36 cellular contexts compared by ENCODE assay signal in genomic region chr1:34364376-34364775, GRCh38.
"Had no signal": no experiment of that assay in that cellular context is flagged by ENCODE, and none has a peak within 500 bp of the region (broad histone marks: within the 10 kb centered on the region; RNA-seq: fewer than 3 reads in every experiment).

No MANE protein-coding gene starts in this region.

- H3K4me3 ChIP-seq: ascending aorta, cardiac muscle cell had no signal

- H3K27me3 ChIP-seq: ascending aorta had no signal

- H3K9me3 Mint-ChIP-seq: activated CD4-positive, alpha-beta memory T cell treated with anti-CD3 and anti-CD28 coated beads, Interleukin-2, amount 10 ng/mL, durations not matched to agents 7 days and 5 days; activated CD4-positive, alpha-beta T cell treated with anti-CD3 and anti-CD28 coated beads, Interleukin-2, amount 10 ng/mL, durations not matched to agents 24 days and 14 days; activated naive CD4-positive, alpha-beta T cell treated with anti-CD3 and anti-CD28 coated beads, Interleukin-2, amount 10 ng/mL, durations not matched to agents 7 days and 5 days; activated naive CD4-positive, alpha-beta T cell treated with anti-CD3 and anti-CD28 coated beads, Interleukin-2, amount 50 U/mL, for 24 hours; activated naive CD8-positive, alpha-beta T cell treated with anti-CD3 and anti-CD28 coated beads, Interleukin-2, amount 10 ng/mL, durations not matched to agents 7 days and 5 days; activated T-helper 2 cell treated with anti-CD3 and anti-CD28 coated beads, Interferon-gamma antibody, Interleukin-2, Interleukin-4, amounts not matched to agents 10 μg/mL and 5 μg/mL and 100 μg/mL, durations not matched to agents 14 hours and 24 hours and 36 hours; central memory CD8-positive, alpha-beta T cell; T-helper 1 cell treated with Interleukin-12 subunit alpha and Interleukin-12 subunit beta and Interleukin-4 antibody, amounts not matched to agents 30 μg/mL and 1 μg/mL, for 36 hours; T-helper 2 cell treated with Interferon-gamma antibody and Interleukin-4, amounts not matched to agents 5 μg/mL and 100 μg/mL, for 36 hours had no signal

- ATAC-seq: activated CD8-positive, alpha-beta memory T cell treated with anti-CD3 and anti-CD28 coated beads, Interleukin-2, amount 10 ng/mL, durations not matched to agents 7 days and 5 days; activated CD8-positive, alpha-beta T cell treated with anti-CD3 and anti-CD28 coated beads, Interleukin-2, amount 10 ng/mL, durations not matched to agents 7 days and 5 days; activated naive CD8-positive, alpha-beta T cell treated with anti-CD3 and anti-CD28 coated beads, Interleukin-2, amount 50 U/mL, for 24 hours had no signal

- H3K27ac ChIP-seq: ascending aorta, cardiac muscle cell, VCaP had no signal

- H3K4me1 ChIP-seq: ascending aorta had no signal

- H3K36me3 ChIP-seq: ascending aorta, cardiac muscle cell had no signal

- H3K4me3 Mint-ChIP-seq: activated B cell treated with CpG ODN at 0.5 μM for 24 hours; activated CD4-positive, alpha-beta memory T cell treated with anti-CD3 and anti-CD28 coated beads, Interleukin-2, amount 10 ng/mL, durations not matched to agents 7 days and 5 days; activated CD4-positive, alpha-beta T cell treated with anti-CD3 and anti-CD28 coated beads, Interleukin-2, amount 10 ng/mL, durations not matched to agents 24 days and 14 days; activated CD8-positive, alpha-beta memory T cell treated with anti-CD3 and anti-CD28 coated beads, Interleukin-2, amount 10 ng/mL, durations not matched to agents 7 days and 5 days; activated CD8-positive, alpha-beta T cell treated with anti-CD3 and anti-CD28 coated beads, Interleukin-2, amount 10 ng/mL, durations not matched to agents 7 days and 5 days; activated naive CD4-positive, alpha-beta T cell treated with anti-CD3 and anti-CD28 coated beads, Interleukin-2, amount 10 ng/mL, durations not matched to agents 7 days and 5 days; activated naive CD4-positive, alpha-beta T cell treated with anti-CD3 and anti-CD28 coated beads, Interleukin-2, amount 50 U/mL, for 24 hours; activated naive CD8-positive, alpha-beta T cell; activated naive CD8-positive, alpha-beta T cell treated with anti-CD3 and anti-CD28 coated beads, Interleukin-2, amount 10 ng/mL, durations not matched to agents 7 days and 5 days; activated naive CD8-positive, alpha-beta T cell treated with anti-CD3 and anti-CD28 coated beads, Interleukin-2, amount 50 U/mL, for 24 hours; activated T-cell treated with anti-CD3 and anti-CD28 coated beads, Interleukin-2, amount 50 U/mL, for 24 hours; brain; central memory CD8-positive, alpha-beta T cell; T-helper 1 cell treated with Interleukin-12 subunit alpha and Interleukin-12 subunit beta and Interleukin-4 antibody, amounts not matched to agents 30 μg/mL and 1 μg/mL, for 36 hours; T-helper 2 cell treated with Interferon-gamma antibody and Interleukin-4, amounts not matched to agents 5 μg/mL and 100 μg/mL, for 36 hours had no signal

- DNase-seq: activated B cell treated with CpG ODN at 0.5 μM for 24 hours; activated CD4-positive, alpha-beta memory T cell treated with anti-CD3 and anti-CD28 coated beads, Interleukin-2, amount 10 ng/mL, durations not matched to agents 7 days and 5 days; activated CD4-positive, alpha-beta T cell treated with anti-CD3 and anti-CD28 coated beads for 4 hours; activated CD4-positive, alpha-beta T cell treated with anti-CD3 and anti-CD28 coated beads, Interleukin-2, amount 50 U/mL, for 1 hour; activated CD4-positive, alpha-beta T cell treated with anti-CD3 and anti-CD28 coated beads, Interleukin-2, amount 50 U/mL, for 48 hours; activated CD4-positive, CD25-positive, alpha-beta regulatory T cell treated with anti-CD3 and anti-CD28 coated beads, Interleukin-2, amount 50 U/mL, for 72 hours; activated CD8-positive, alpha-beta memory T cell treated with anti-CD3 and anti-CD28 coated beads for 24 hours; activated CD8-positive, alpha-beta memory T cell treated with anti-CD3 and anti-CD28 coated beads, Interleukin-2, amount 10 ng/mL, durations not matched to agents 7 days and 5 days; activated CD8-positive, alpha-beta memory T cell treated with anti-CD3 and anti-CD28 coated beads, Interleukin-2, amount 50 U/mL, for 48 hours; activated CD8-positive, alpha-beta T cell treated with anti-CD3 and anti-CD28 coated beads, Interleukin-2, amount 10 ng/mL, durations not matched to agents 7 days and 5 days; activated effector memory CD4-positive, alpha-beta T cell treated with Interleukin-2 at 50 U/mL for 16 hours; activated gamma-delta T cell; activated naive CD4-positive, alpha-beta T cell treated with anti-CD3 and anti-CD28 coated beads, Interleukin-2, amount 10 ng/mL, durations not matched to agents 7 days and 5 days; activated naive CD4-positive, alpha-beta T cell treated with Interleukin-2 at 50 U/mL for 16 hours; activated naive CD8-positive, alpha-beta T cell treated with anti-CD3 and anti-CD28 coated beads, Interleukin-2, amount 10 ng/mL, durations not matched to agents 7 days and 5 days; activated naive CD8-positive, alpha-beta T cell treated with anti-CD3 and anti-CD28 coated beads, Interleukin-2, amount 50 U/mL, for 24 hours; activated T-cell treated with anti-CD3 and anti-CD28 coated beads, Interleukin-2, amount 50 U/mL, for 24 hours; activated T-cell treated with anti-CD3 and anti-CD28 coated beads, Interleukin-2, amount 50 U/mL, for 48 hours; amygdala; anterior cingulate cortex; caudate nucleus; cerebellar nuclear complex; T-helper 1 cell; T-helper 2 cell; T-helper 9 cell had no signal

- H3K4me1 Mint-ChIP-seq: activated B cell treated with CpG ODN at 0.5 μM for 24 hours; activated CD4-positive, alpha-beta memory T cell treated with anti-CD3 and anti-CD28 coated beads, Interleukin-2, amount 10 ng/mL, durations not matched to agents 7 days and 5 days; activated CD4-positive, alpha-beta T cell treated with anti-CD3 and anti-CD28 coated beads, Interleukin-2, amount 10 ng/mL, durations not matched to agents 24 days and 14 days; activated CD8-positive, alpha-beta memory T cell treated with anti-CD3 and anti-CD28 coated beads, Interleukin-2, amount 10 ng/mL, durations not matched to agents 7 days and 5 days; activated naive CD4-positive, alpha-beta T cell treated with anti-CD3 and anti-CD28 coated beads, Interleukin-2, amount 10 ng/mL, durations not matched to agents 7 days and 5 days; activated naive CD4-positive, alpha-beta T cell treated with anti-CD3 and anti-CD28 coated beads, Interleukin-2, amount 50 U/mL, for 24 hours; activated naive CD8-positive, alpha-beta T cell treated with anti-CD3 and anti-CD28 coated beads, Interleukin-2, amount 10 ng/mL, durations not matched to agents 7 days and 5 days; activated naive CD8-positive, alpha-beta T cell treated with anti-CD3 and anti-CD28 coated beads, Interleukin-2, amount 50 U/mL, for 24 hours; brain; central memory CD8-positive, alpha-beta T cell had no signal

- H3K27ac Mint-ChIP-seq: activated B cell treated with CpG ODN at 0.5 μM for 24 hours; activated CD4-positive, alpha-beta memory T cell treated with anti-CD3 and anti-CD28 coated beads, Interleukin-2, amount 10 ng/mL, durations not matched to agents 7 days and 5 days; activated CD4-positive, alpha-beta T cell treated with anti-CD3 and anti-CD28 coated beads, Interleukin-2, amount 10 ng/mL, durations not matched to agents 24 days and 14 days; activated CD8-positive, alpha-beta memory T cell treated with anti-CD3 and anti-CD28 coated beads, Interleukin-2, amount 10 ng/mL, durations not matched to agents 7 days and 5 days; activated CD8-positive, alpha-beta T cell treated with anti-CD3 and anti-CD28 coated beads, Interleukin-2, amount 10 ng/mL, durations not matched to agents 7 days and 5 days; activated naive CD4-positive, alpha-beta T cell treated with anti-CD3 and anti-CD28 coated beads, Interleukin-2, amount 10 ng/mL, durations not matched to agents 7 days and 5 days; activated naive CD4-positive, alpha-beta T cell treated with anti-CD3 and anti-CD28 coated beads, Interleukin-2, amount 50 U/mL, for 24 hours; activated naive CD8-positive, alpha-beta T cell; activated naive CD8-positive, alpha-beta T cell treated with anti-CD3 and anti-CD28 coated beads, Interleukin-2, amount 10 ng/mL, durations not matched to agents 7 days and 5 days; activated naive CD8-positive, alpha-beta T cell treated with anti-CD3 and anti-CD28 coated beads, Interleukin-2, amount 50 U/mL, for 24 hours; activated T-cell treated with anti-CD3 and anti-CD28 coated beads, Interleukin-2, amount 50 U/mL, for 24 hours; activated T-helper 2 cell treated with anti-CD3 and anti-CD28 coated beads, Interferon-gamma antibody, Interleukin-2, Interleukin-4, amounts not matched to agents 10 μg/mL and 5 μg/mL and 100 μg/mL, durations not matched to agents 14 hours and 24 hours and 36 hours; brain; T-helper 1 cell treated with Interleukin-12 subunit alpha and Interleukin-12 subunit beta and Interleukin-4 antibody, amounts not matched to agents 30 μg/mL and 1 μg/mL, for 36 hours; T-helper 2 cell treated with Interferon-gamma antibody and Interleukin-4, amounts not matched to agents 5 μg/mL and 100 μg/mL, for 36 hours had no signal

- H3K36me3 Mint-ChIP-seq: activated CD8-positive, alpha-beta memory T cell treated with anti-CD3 and anti-CD28 coated beads, Interleukin-2, amount 10 ng/mL, durations not matched to agents 7 days and 5 days; activated naive CD4-positive, alpha-beta T cell treated with anti-CD3 and anti-CD28 coated beads, Interleukin-2, amount 10 ng/mL, durations not matched to agents 7 days and 5 days; activated naive CD4-positive, alpha-beta T cell treated with anti-CD3 and anti-CD28 coated beads, Interleukin-2, amount 50 U/mL, for 24 hours; activated naive CD8-positive, alpha-beta T cell; activated naive CD8-positive, alpha-beta T cell treated with anti-CD3 and anti-CD28 coated beads, Interleukin-2, amount 10 ng/mL, durations not matched to agents 7 days and 5 days; brain had no signal

- H3K27me3 Mint-ChIP-seq: activated CD4-positive, alpha-beta memory T cell treated with anti-CD3 and anti-CD28 coated beads, Interleukin-2, amount 10 ng/mL, durations not matched to agents 7 days and 5 days; activated CD8-positive, alpha-beta memory T cell treated with anti-CD3 and anti-CD28 coated beads, Interleukin-2, amount 10 ng/mL, durations not matched to agents 7 days and 5 days; activated naive CD4-positive, alpha-beta T cell treated with anti-CD3 and anti-CD28 coated beads, Interleukin-2, amount 10 ng/mL, durations not matched to agents 7 days and 5 days had no signal

- H3K9me3 ChIP-seq: ascending aorta had no signal
